In genomic region chr5:172779968-172780350, GRCh38 we compare ENCODE assay signal across 20 cellular contexts. TPM values are rescaled to one million over a fixed set of nuclear protein-coding genes. Genes with fewer than 3 reads are reported as not detected.
A peak's percentile ranks its signal among the peaks of the same experiment; 100 is the strongest.
DNase-seq lines count a peak whose midpoint lies in the region; ATAC-seq and TF ChIP-seq lines count a peak whose summit lies in the region.
"Had no signal": no experiment of that assay in that cellular context is flagged by ENCODE, and none has a peak within 500 bp of the region (broad histone marks: within the 10 kb centered on the region; RNA-seq: fewer than 3 reads in every experiment).

No MANE protein-coding gene starts in this region.

- no peak overlapping the region for H3K4me3 Mint-ChIP-seq in CD4-positive, alpha-beta memory T cell
- no peak overlapping the region for H3K4me3 Mint-ChIP-seq in T-helper 17 cell
- no peak overlapping the region for H3K4me3 Mint-ChIP-seq in stimulated activated naive CD8-positive, alpha-beta T cell treated with anti-CD3 and anti-CD28 coated beads, Interleukin-15, amount 100 ng/mL, for 72 hours
- H3K4me3 Mint-ChIP-seq: CD4-positive, CD25-positive, alpha-beta regulatory T cell had no signal

- POLR2A ChIA-PET in CD4-positive, alpha-beta memory T cell (lab: Charles Lee; ENCODE audit: partially characterized antibody): interaction anchor here (1.2 to 3.1 kb wide), 4 partner anchors 8 to 15 kb away, joined by 4 to 33 read pairs (median 6); partner anchors contain the start of gene DUSP1

- no peaks in the 10 kb centered on the region for H3K27me3 Mint-ChIP-seq in CD4-positive, alpha-beta memory T cell
- no peaks in the 10 kb centered on the region for H3K27me3 Mint-ChIP-seq in T-helper 17 cell
- no peaks in the 10 kb centered on the region for H3K27me3 Mint-ChIP-seq in stimulated activated naive CD8-positive, alpha-beta T cell treated with anti-CD3 and anti-CD28 coated beads, Interleukin-15, amount 100 ng/mL, for 72 hours
- H3K27me3 Mint-ChIP-seq: CD4-positive, CD25-positive, alpha-beta regulatory T cell had no signal

- intact Hi-C loops in CD4-positive, alpha-beta memory T cell (cut with micrococcal nuclease): loop anchor here (10.0 kb wide), 1 partner anchor 365 kb away; the partner anchor contains the start of gene BNIP1
- intact Hi-C loops in left colon (cut with DNase I, micrococcal nuclease) (loop anchor here in 1 of 2 donors (10.0 kb wide), 1 partner anchor 55 kb away; the partner anchor contains the start of gene ERGIC1), sciatic nerve (cut with DNase I) (no loop called here), vagina (cut with DNase I) (no loop called here)

- H3K27ac Mint-ChIP-seq in CD4-positive, alpha-beta memory T cell: peak overlapping the region in 5 of 7 donors; percentile 22 to 65 (median 43)
- H3K27ac Mint-ChIP-seq in T-helper 17 cell: peak overlapping the region; percentile 100
- H3K27ac Mint-ChIP-seq in stimulated activated naive CD8-positive, alpha-beta T cell treated with anti-CD3 and anti-CD28 coated beads, Interleukin-15, amount 100 ng/mL, for 72 hours: no peak overlapping the region
- H3K27ac Mint-ChIP-seq: CD4-positive, CD25-positive, alpha-beta regulatory T cell had no signal

- TF ChIP-seq CTCF in vagina (IDR thresholded peaks at IDR 0.05): no peak

- no peak for ATAC-seq in T-helper 17 cell
- peak; percentile 48 for ATAC-seq in left colon
- ATAC-seq in sciatic nerve: no peak
- no peak for ATAC-seq in stimulated activated naive CD8-positive, alpha-beta T cell treated with anti-CD3 and anti-CD28 coated beads, Interleukin-15, amount 100 ng/mL, for 72 hours

- no peaks in the 10 kb centered on the region for H3K9me3 Mint-ChIP-seq in CD4-positive, alpha-beta memory T cell
- H3K9me3 Mint-ChIP-seq in stimulated activated naive CD8-positive, alpha-beta T cell treated with anti-CD3 and anti-CD28 coated beads, Interleukin-15, amount 100 ng/mL, for 72 hours: no peaks in the 10 kb centered on the region
- H3K9me3 Mint-ChIP-seq: CD4-positive, CD25-positive, alpha-beta regulatory T cell had no signal

- CTCF ChIA-PET in CD4-positive, alpha-beta memory T cell (lab: Charles Lee; ENCODE audit: partially characterized antibody): interaction anchor here (3.0 kb wide), 1 partner anchor 8 kb away, joined by 11 read pairs; the partner anchor contains the start of gene DUSP1

- H3K36me3 ChIP-seq in CD4-positive, alpha-beta memory T cell (ENCODE audit: insufficient read depth, low read length): no peaks in the 10 kb centered on the region
- no peaks in the 10 kb centered on the region for H3K36me3 ChIP-seq in vagina
- H3K36me3 ChIP-seq: BE2C, HAP-1 had no signal

- no peak for DNase-seq in CD4-positive, alpha-beta memory T cell
- DNase-seq in T-helper 17 cell (no peak), left colon (peak; percentile 62 to 65), sciatic nerve (ENCODE audit: low spot score) (peak; percentile 31), vagina (ENCODE audit: extremely low spot score in 2 of 2) (no peak)
- DNase-seq in activated CD8-positive, alpha-beta memory T cell treated with anti-CD3 and anti-CD28 coated beads, Interleukin-2, amount 50 U/mL, for 4 hours: no peak
- no peak for DNase-seq in stimulated activated naive CD8-positive, alpha-beta T cell treated with anti-CD3 and anti-CD28 coated beads, Interleukin-15, amount 100 ng/mL, for 72 hours
- DNase-seq: BE2C; CD4-positive, CD25-positive, alpha-beta regulatory T cell; COR-L47; DMS 273 treated with DMSO at 0.1 percent for 48 hours; DMS79 treated with DMSO at 0.1 percent for 48 hours; GM23248; KG1; NCI-H1092 treated with DMSO at 0.1 percent for 48 hours; NCI-H1436 treated with DMSO at 0.1 percent for 48 hours; NCI-H1930; PC-9; SIG-M5 had no signal

- no peaks in the 10 kb centered on the region for H3K9me3 ChIP-seq in CD4-positive, alpha-beta memory T cell (ENCODE audit: control insufficient read depth in 1 of 2, low read length in 2 of 2)
- H3K9me3 ChIP-seq in T-helper 17 cell (ENCODE audit: control insufficient read depth, low read length, poor library complexity, severe bottlenecking): no peaks in the 10 kb centered on the region
- H3K9me3 ChIP-seq in vagina: no peaks in the 10 kb centered on the region
- H3K9me3 ChIP-seq: BE2C, HAP-1 had no signal

- H3K4me1 Mint-ChIP-seq in CD4-positive, alpha-beta memory T cell: peaks cover 18 to 34% (median 26%) of the 10 kb centered on the region in 4 donors
- peaks cover 14% of the 10 kb centered on the region for H3K4me1 Mint-ChIP-seq in T-helper 17 cell
- H3K4me1 Mint-ChIP-seq in stimulated activated naive CD8-positive, alpha-beta T cell treated with anti-CD3 and anti-CD28 coated beads, Interleukin-15, amount 100 ng/mL, for 72 hours: peaks cover 39% of the 10 kb centered on the region

- H3K27ac ChIP-seq in CD4-positive, alpha-beta memory T cell (ENCODE audit: low read depth, low read length): no peak overlapping the region
- no peak overlapping the region for H3K27ac ChIP-seq in vagina
- H3K27ac ChIP-seq: GM23248, PC-9 had no signal

- no peak for TF ChIP-seq POLR2A in vagina (IDR thresholded peaks at IDR 0.05)

- H3K4me3 ChIP-seq in CD4-positive, alpha-beta memory T cell (ENCODE audit: low read length in 2 of 2): no peak overlapping the region
- no peak overlapping the region for H3K4me3 ChIP-seq in vagina
- H3K4me3 ChIP-seq: GM23248, HAP-1, PC-9 had no signal

- no peaks in the 10 kb centered on the region for H3K27me3 ChIP-seq in CD4-positive, alpha-beta memory T cell (ENCODE audit: insufficient read depth, low read length)
- H3K27me3 ChIP-seq in vagina: no peaks in the 10 kb centered on the region
- H3K27me3 ChIP-seq: BE2C had no signal

- H3K4me1 ChIP-seq in CD4-positive, alpha-beta memory T cell (ENCODE audit: insufficient read depth, low read length): peaks cover 25% of the 10 kb centered on the region
- peaks cover 37% of the 10 kb centered on the region for H3K4me1 ChIP-seq in vagina
- H3K4me1 ChIP-seq: BE2C had no signal

- H3K36me3 Mint-ChIP-seq in CD4-positive, alpha-beta memory T cell: peaks cover 0 to 2% of the 10 kb centered on the region in 2 donors
- H3K36me3 Mint-ChIP-seq in T-helper 17 cell (ENCODE audit: low read depth): no peaks in the 10 kb centered on the region
- H3K36me3 Mint-ChIP-seq: CD4-positive, CD25-positive, alpha-beta regulatory T cell had no signal

RNA-seq across cellular contexts. Expression of gene DUSP1, which starts 9.0 kb away (rescaled TPM):
- total RNA-seq in CD4-positive, alpha-beta memory T cell: 10 to 100 TPM; 18.0 to 18.8 TPM
- 100 to 1,000 TPM; 297 to 879 TPM for polyA plus RNA-seq in CD4-positive, alpha-beta memory T cell
- total RNA-seq in T-helper 17 cell (1,000 to 10,000 TPM; 1,522 to 2,429 TPM), left colon (100 to 1,000 TPM; 148 to 242 TPM), sciatic nerve (296 TPM), vagina (2,876 TPM)

RNA-seq across cellular contexts. Expression of gene ERGIC1, which starts 54.1 kb away (rescaled TPM):
- total RNA-seq in CD4-positive, alpha-beta memory T cell: 10 to 100 TPM; 45.8 to 51.0 TPM
- polyA plus RNA-seq in CD4-positive, alpha-beta memory T cell: 10 to 100 TPM; 10.6 to 18.8 TPM
- 10 to 100 TPM; 50.1 to 53.1 TPM for total RNA-seq in T-helper 17 cell
- total RNA-seq in left colon: 100 to 1,000 TPM; 201 to 223 TPM
- total RNA-seq in sciatic nerve: 87.3 TPM
- 97.2 TPM for total RNA-seq in vagina

Comparison
In these comparisons a context has a peak if more than half of its experiments do, and no peak if none do; other contexts are left out.
1. DNase-seq: peak in left colon (2 of 2) and sciatic nerve (single experiment); none in CD4-positive, alpha-beta memory T cell (0 of 5), T-helper 17 cell (0 of 3), vagina (0 of 2), activated CD8-positive, alpha-beta memory T cell treated with anti-CD3 and anti-CD28 coated beads, Interleukin-2, amount 50 U/mL, for 4 hours (single experiment) and stimulated activated naive CD8-positive, alpha-beta T cell treated with anti-CD3 and anti-CD28 coated beads, Interleukin-15, amount 100 ng/mL, for 72 hours (0 of 2).
2. H3K27ac Mint-ChIP-seq: peak in CD4-positive, alpha-beta memory T cell (5 of 7) and T-helper 17 cell (single experiment); none in stimulated activated naive CD8-positive, alpha-beta T cell treated with anti-CD3 and anti-CD28 coated beads, Interleukin-15, amount 100 ng/mL, for 72 hours (0 of 2).
3. RNA of gene DUSP1, which starts 9.0 kb away (total RNA-seq): 2,876 TPM in vagina (single experiment), 1,522 to 2,429 TPM in T-helper 17 cell, 296 TPM in sciatic nerve (single experiment) and 148 to 242 TPM in left colon; 18.0 to 18.8 TPM in CD4-positive, alpha-beta memory T cell; every median in the first group is over 4 times any median in the second.